In the genomic region with DNA sequence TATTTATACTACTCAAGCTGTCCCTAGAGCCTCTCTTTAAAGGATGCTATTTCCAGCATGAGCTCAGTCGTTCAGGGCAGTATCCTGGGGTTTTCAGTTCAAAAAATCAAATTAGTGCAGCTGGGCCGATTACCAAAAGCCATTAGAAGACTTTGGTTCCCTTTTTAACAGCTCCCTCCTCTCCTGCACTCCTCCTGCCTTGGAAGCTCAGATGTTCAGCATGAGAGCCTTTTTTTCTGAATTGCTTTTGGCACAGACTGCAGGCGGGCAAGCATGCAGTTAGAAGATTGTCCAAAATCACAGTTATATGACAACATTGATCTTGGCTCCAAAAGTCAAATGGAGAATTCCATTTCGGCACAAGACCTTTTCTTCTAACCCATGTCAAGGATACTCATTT, we compare ENCODE assay signal across 14 cellular contexts.
"Had no signal": no experiment of that assay in that cellular context is flagged by ENCODE, and none has a peak within 500 bp of the region (broad histone marks: within the 10 kb centered on the region; RNA-seq: fewer than 3 reads in every experiment).

No MANE protein-coding gene starts in this region.

- ATAC-seq: effector memory CD8-positive, alpha-beta T cell; right cardiac atrium; stimulated activated naive CD8-positive, alpha-beta T cell treated with anti-CD3 and anti-CD28 coated beads, Interleukin-15, Interleukin-2, amounts not matched to agents 100 U/mL and 50 U/mL, for 24 hours; upper lobe of right lung had no signal

- H3K4me3 ChIP-seq: prostate gland, smooth muscle cell, suprapubic skin, upper lobe of right lung had no signal

- H3K36me3 ChIP-seq: prostate gland, suprapubic skin, upper lobe of right lung had no signal

- H3K9me3 ChIP-seq: prostate gland, suprapubic skin, upper lobe of right lung had no signal

- DNase-seq: activated CD4-positive, alpha-beta T cell treated with anti-CD3 and anti-CD28 coated beads, Interleukin-2, amount 10 ng/mL, durations not matched to agents 7 days and 5 days; activated naive CD4-positive, alpha-beta T cell; activated naive CD8-positive, alpha-beta T cell treated with anti-CD3 and anti-CD28 coated beads, Interleukin-2, amount 10 ng/mL, durations not matched to agents 7 days and 5 days; dermis blood vessel endothelial cell; effector memory CD8-positive, alpha-beta T cell; foreskin melanocyte; kidney glomerular epithelial cell; right cardiac atrium; stimulated activated naive CD8-positive, alpha-beta T cell treated with anti-CD3 and anti-CD28 coated beads, Interleukin-15, Interleukin-2, amounts not matched to agents 100 U/mL and 50 U/mL, for 24 hours; upper lobe of right lung had no signal

- H3K27me3 ChIP-seq: suprapubic skin, upper lobe of right lung had no signal

- H3K4me1 ChIP-seq: prostate gland, suprapubic skin, upper lobe of right lung had no signal

- H3K27ac ChIP-seq: epithelial cell of prostate, prostate gland, suprapubic skin, upper lobe of right lung had no signal
